Comparison of ENCODE assay signal across 10 cellular contexts in the genomic region with DNA sequence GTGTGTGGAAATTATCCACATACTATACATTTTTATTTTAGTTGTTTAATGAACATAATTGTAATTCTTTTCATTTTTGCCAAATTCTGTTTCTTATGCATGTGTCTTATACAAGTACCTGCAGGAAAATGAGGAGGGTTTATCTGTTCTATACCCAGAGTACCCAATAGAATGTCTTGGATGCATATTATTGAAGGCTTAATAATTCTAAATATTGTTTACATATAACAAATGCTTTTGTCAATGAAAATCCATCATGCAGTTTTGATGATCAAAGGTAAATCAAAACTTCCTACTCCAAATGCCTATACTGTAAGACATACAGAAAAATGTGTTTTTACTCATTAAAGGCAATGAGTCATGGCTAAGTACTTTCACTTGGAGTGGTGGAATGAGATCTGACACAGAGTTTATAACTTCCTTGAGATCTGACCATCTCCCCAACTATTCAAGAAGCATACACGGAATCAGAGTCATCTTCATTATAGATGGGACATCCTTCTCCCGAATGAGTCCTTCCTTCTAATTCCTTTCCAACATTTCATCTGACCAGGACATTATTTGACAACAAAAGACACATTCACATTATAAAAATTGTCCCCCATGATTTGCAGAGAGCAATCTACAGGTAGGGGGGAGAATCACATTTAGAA. TPM values are rescaled to one million over a fixed set of nuclear protein-coding genes. Genes with fewer than 3 reads are reported as not detected.
DNase-seq lines count a peak whose midpoint lies in the region; ATAC-seq, FAIRE-seq and TF ChIP-seq lines count a peak whose summit lies in the region.
"Not testable (repeated sequence)": the region's sequence is repeated elsewhere in the genome, so short reads cannot be mapped to it uniquely, and the experiment has no call there.
"Had no signal": no experiment of that assay in that cellular context is flagged by ENCODE, and none has a peak within 500 bp of the region (broad histone marks: within the 10 kb centered on the region; RNA-seq: fewer than 3 reads in every experiment).

No MANE protein-coding gene starts in this region.

- not testable (repeated sequence) for TF ChIP-seq RAD21 in HCT116 (IDR thresholded peaks at IDR 0.05; ENCODE audit: low read depth)

- peak overlapping the region; percentile 59 for H3K4me2 ChIP-seq in HCT116 (ENCODE audit: low read length)

- not testable (repeated sequence) for H3K27me3 Mint-ChIP-seq in activated CD4-positive, alpha-beta T cell treated with anti-CD3 and anti-CD28 coated beads for 36 hours

- H2AFZ ChIP-seq in HCT116 (ENCODE audit: low read depth, low read length, poor library complexity, severe bottlenecking): not testable (repeated sequence)

- not testable (repeated sequence) for H3K27ac Mint-ChIP-seq in activated CD4-positive, alpha-beta T cell treated with anti-CD3 and anti-CD28 coated beads for 36 hours

- H3K27me3 ChIP-seq in HCT116 (ENCODE audit: insufficient read depth, low read length); bronchial epithelial cell (ENCODE audit: control insufficient read depth, insufficient read depth, low read length): not testable (repeated sequence)

- not testable (repeated sequence) for H3K4me3 ChIP-seq in AG10803 (ENCODE audit: low read length); bronchial epithelial cell (ENCODE audit: low read depth, low read length); fibroblast of mammary gland (ENCODE audit: control insufficient read depth, low read depth, low read length)
- peak overlapping the region; percentile 28 to 44 for H3K4me3 ChIP-seq in HCT116 (replicated peaks in 1 of 2; ENCODE audit: low read depth in 1 of 2, low read length in 2 of 2)

- CTCF ChIA-PET in HCT116 (lab: Charles Lee); activated CD4-positive, alpha-beta T cell treated with anti-CD3 and anti-CD28 coated beads for 36 hours (lab: Charles Lee): not testable (repeated sequence)

- DNase-seq in AG10803 (ENCODE audit: low read depth) (peak; percentile 63), RCC 7860 (ENCODE audit: low spot score) (peak; percentile 68), bronchial epithelial cell (ENCODE audit: low read depth) (peak; percentile 46), fibroblast of mammary gland (ENCODE audit: low read depth) (peak; percentile 47), kidney tubule cell (ENCODE audit: low spot score) (peak; percentile 79), stromal cell of bone marrow (ENCODE audit: low read depth) (peak; percentile 16)
- DNase-seq in HCT116 (ENCODE audit: low read depth, low spot score); activated CD4-positive, alpha-beta T cell treated with anti-CD3 and anti-CD28 coated beads for 36 hours: not testable (repeated sequence)

- H3K9me3 ChIP-seq in HCT116 (ENCODE audit: control insufficient read depth in 1 of 2, insufficient read depth in 1 of 2, low read depth in 1 of 2, low read length in 2 of 2): not testable (repeated sequence)

- FAIRE-seq in RCC 7860 (lab: Jason Lieb, UNC): peak; percentile 98
- FAIRE-seq in bronchial epithelial cell (lab: Jason Lieb, UNC): not testable (repeated sequence)

- H3K9me2 ChIP-seq in HCT116 (ENCODE audit: insufficient read depth): not testable (repeated sequence)

- not testable (repeated sequence) for TF ChIP-seq POLR2A in HCT116 (IDR thresholded peaks at IDR 0.05; ENCODE audit: borderline replicate concordance, extremely low read depth, insufficient read depth, insufficient read length)

- H3K36me3 Mint-ChIP-seq in activated CD4-positive, alpha-beta T cell treated with anti-CD3 and anti-CD28 coated beads for 36 hours (ENCODE audit: low read depth): not testable (repeated sequence)

- RAD21 ChIA-PET in HCT116 (lab: Charles Lee; ENCODE audit: low non-redundant PET in 1 of 2, low total read pairs in 2 of 2, uncharacterized antibody in 2 of 2, unreplicated experiment in 2 of 2): not testable (repeated sequence)

- H3K9ac ChIP-seq in HCT116 (ENCODE audit: low read length): peak overlapping the region; percentile 50

- H4K20me1 ChIP-seq in HCT116 (ENCODE audit: insufficient read depth): not testable (repeated sequence)

- BruUV-seq in HCT116 (replicated peaks; lab: Mats Ljungman, UMichigan): TSS peak; percentile 97

- POLR2A ChIA-PET in HCT116 (lab: Charles Lee); activated CD4-positive, alpha-beta T cell treated with anti-CD3 and anti-CD28 coated beads for 36 hours (lab: Charles Lee): not testable (repeated sequence)

- H3K36me3 ChIP-seq in HCT116 (ENCODE audit: control insufficient read depth in 1 of 2, insufficient read depth in 2 of 2, low read length in 2 of 2): peaks cover 0 to 16% of the 10 kb centered on the region in 2 experiments; a peak in 2 of 4 replicates
- not testable (repeated sequence) for H3K36me3 ChIP-seq in bronchial epithelial cell (ENCODE audit: control insufficient read depth, insufficient read depth, low read length)

- peaks cover 14% of the 10 kb centered on the region for H3K4me1 Mint-ChIP-seq in activated CD4-positive, alpha-beta T cell treated with anti-CD3 and anti-CD28 coated beads for 36 hours

- peaks cover 13 to 52% of the 10 kb centered on the region in 2 experiments for H3K4me1 ChIP-seq in HCT116 (ENCODE audit: control insufficient read depth in 1 of 2, insufficient read depth in 2 of 2, low read length in 2 of 2)

- H3K27ac ChIP-seq in HCT116 (ENCODE audit: low read depth, low read length): peak overlapping the region; percentile 75

- intact Hi-C loops in HCT116 (cut with micrococcal nuclease); activated CD4-positive, alpha-beta T cell treated with anti-CD3 and anti-CD28 coated beads for 36 hours (cut with DNase I, micrococcal nuclease): not testable (repeated sequence)

- ATAC-seq in HCT116: peak; percentile 85
- peak; percentile 76 for ATAC-seq in activated CD4-positive, alpha-beta T cell treated with anti-CD3 and anti-CD28 coated beads for 36 hours

- H3K9me3 Mint-ChIP-seq in activated CD4-positive, alpha-beta T cell treated with anti-CD3 and anti-CD28 coated beads for 36 hours (ENCODE audit: low read depth): not testable (repeated sequence)

- H3K4me3 Mint-ChIP-seq in activated CD4-positive, alpha-beta T cell treated with anti-CD3 and anti-CD28 coated beads for 36 hours: not testable (repeated sequence)

- H3K79me2 ChIP-seq in HCT116 (ENCODE audit: insufficient read depth, low read length): not testable (repeated sequence)

- not testable (repeated sequence) for TF ChIP-seq CTCF in AG10803 (conservative IDR thresholded peaks at IDR 0.05; ENCODE audit: low read length); HCT116 (IDR thresholded peaks at IDR 0.05 in 2 of 3, conservative IDR thresholded peaks at IDR 0.05 in 1 of 3; ENCODE audit: borderline replicate concordance in 1 of 3, insufficient read depth in 1 of 3, low read depth in 2 of 3, low read length in 2 of 3); bronchial epithelial cell (IDR thresholded peaks at IDR 0.05; ENCODE audit: insufficient read depth, low read length, severe bottlenecking); fibroblast of mammary gland (conservative IDR thresholded peaks at IDR 0.05; ENCODE audit: control insufficient read depth, insufficient read depth, low read depth, low read length)

TF ChIP-seq in HCT116, 20 proteins besides CTCF, POLR2A, EP300 and RAD21:
- peak; percentile 47; the same call in 1 of the 2 replicates for TF ChIP-seq FOSL1 (IDR thresholded peaks at IDR 0.05; ENCODE audit: low read depth)
- peak; percentile 56 for TF ChIP-seq JUND (IDR thresholded peaks at IDR 0.05)

RNA-seq across cellular contexts. Expression of gene KRTAP4-9, which starts 0.7 kb away (rescaled TPM):
- total RNA-seq in HCT116 (2021; ENCODE audit: unreplicated experiment): not detected
- 0.27 and 0.56 TPM in 2 replicates for polyA plus RNA-seq in HCT116 (2012)
- total RNA-seq in activated CD4-positive, alpha-beta T cell treated with anti-CD3 and anti-CD28 coated beads for 36 hours: not detected
- total RNA-seq in bronchial epithelial cell: not detected in 2 replicates
- total RNA-seq: H7, HepG2 had no signal
- polyA plus RNA-seq: HepG2 had no signal

RNA-seq across cellular contexts. Expression of gene KRTAP4-16, which starts 2.5 kb away (rescaled TPM):
- total RNA-seq in HCT116 (2021; ENCODE audit: unreplicated experiment): not detected
- 0.13 TPM in 1 of 2 replicates, not detected in the other for polyA plus RNA-seq in HCT116 (2012)
- total RNA-seq in activated CD4-positive, alpha-beta T cell treated with anti-CD3 and anti-CD28 coated beads for 36 hours: not detected
- total RNA-seq in bronchial epithelial cell: not detected in 2 replicates
- total RNA-seq: H7, HepG2 had no signal
- polyA plus RNA-seq: HepG2 had no signal

RNA-seq across cellular contexts. Expression of gene KRTAP4-8, which starts 6.6 kb away (rescaled TPM):
- not detected for total RNA-seq in HCT116 (2021; ENCODE audit: unreplicated experiment)
- 0.05 and 0.18 TPM in 2 replicates for polyA plus RNA-seq in HCT116 (2012)
- not detected for total RNA-seq in activated CD4-positive, alpha-beta T cell treated with anti-CD3 and anti-CD28 coated beads for 36 hours
- total RNA-seq in bronchial epithelial cell: not detected in 2 replicates
- total RNA-seq: H7, HepG2 had no signal
- polyA plus RNA-seq: HepG2 had no signal

RNA-seq across cellular contexts. Expression of gene KRTAP4-11, which starts 13.7 kb away (rescaled TPM):
- total RNA-seq in HCT116 (2021; ENCODE audit: unreplicated experiment) (not detected), bronchial epithelial cell (not detected in 2 replicates)
- 0.14 and 0.20 TPM in 2 replicates for polyA plus RNA-seq in HCT116 (2012)
- total RNA-seq in activated CD4-positive, alpha-beta T cell treated with anti-CD3 and anti-CD28 coated beads for 36 hours: not detected
- total RNA-seq: H7, HepG2 had no signal
- polyA plus RNA-seq: HepG2 had no signal

RNA-seq across cellular contexts. Expression of gene KRTAP4-12, which starts 19.5 kb away (rescaled TPM):
- total RNA-seq in HCT116 (2021; ENCODE audit: unreplicated experiment) (not detected), bronchial epithelial cell (not detected in 2 replicates)
- polyA plus RNA-seq in HCT116 (2012): 1.7 and 2.5 TPM in 2 replicates
- not detected for total RNA-seq in activated CD4-positive, alpha-beta T cell treated with anti-CD3 and anti-CD28 coated beads for 36 hours
- total RNA-seq: H7, HepG2 had no signal
- polyA plus RNA-seq: HepG2 had no signal
